ENCODE assay signal across 1 cellular context in the genomic region with DNA sequence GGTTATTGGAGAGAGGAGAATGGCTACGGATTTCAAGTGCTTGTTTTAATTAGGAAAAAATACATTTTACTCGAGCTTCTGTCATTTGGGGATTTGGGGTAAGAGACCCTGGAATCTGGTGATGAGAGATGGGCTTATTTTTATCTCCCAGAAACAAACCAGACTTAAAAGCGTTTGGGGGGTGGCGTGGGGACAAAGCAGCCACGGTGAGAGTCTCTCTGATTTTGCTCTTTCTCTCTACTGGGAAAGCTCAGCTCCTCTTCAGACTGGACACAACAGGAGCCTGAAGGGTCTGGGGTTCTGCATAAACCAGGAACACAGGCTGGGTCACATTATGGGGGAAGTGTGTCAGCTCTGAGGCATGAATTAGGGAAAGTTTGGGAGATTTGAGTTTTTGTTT.
TF ChIP-seq lines count a peak whose summit lies in the region.

No MANE protein-coding gene starts in this region.

TF ChIP-seq in GM23338, 12 proteins besides CTCF, POLR2A, EP300 and RAD21 (continued from another document):
- TF ChIP-seq, protein P1, sequence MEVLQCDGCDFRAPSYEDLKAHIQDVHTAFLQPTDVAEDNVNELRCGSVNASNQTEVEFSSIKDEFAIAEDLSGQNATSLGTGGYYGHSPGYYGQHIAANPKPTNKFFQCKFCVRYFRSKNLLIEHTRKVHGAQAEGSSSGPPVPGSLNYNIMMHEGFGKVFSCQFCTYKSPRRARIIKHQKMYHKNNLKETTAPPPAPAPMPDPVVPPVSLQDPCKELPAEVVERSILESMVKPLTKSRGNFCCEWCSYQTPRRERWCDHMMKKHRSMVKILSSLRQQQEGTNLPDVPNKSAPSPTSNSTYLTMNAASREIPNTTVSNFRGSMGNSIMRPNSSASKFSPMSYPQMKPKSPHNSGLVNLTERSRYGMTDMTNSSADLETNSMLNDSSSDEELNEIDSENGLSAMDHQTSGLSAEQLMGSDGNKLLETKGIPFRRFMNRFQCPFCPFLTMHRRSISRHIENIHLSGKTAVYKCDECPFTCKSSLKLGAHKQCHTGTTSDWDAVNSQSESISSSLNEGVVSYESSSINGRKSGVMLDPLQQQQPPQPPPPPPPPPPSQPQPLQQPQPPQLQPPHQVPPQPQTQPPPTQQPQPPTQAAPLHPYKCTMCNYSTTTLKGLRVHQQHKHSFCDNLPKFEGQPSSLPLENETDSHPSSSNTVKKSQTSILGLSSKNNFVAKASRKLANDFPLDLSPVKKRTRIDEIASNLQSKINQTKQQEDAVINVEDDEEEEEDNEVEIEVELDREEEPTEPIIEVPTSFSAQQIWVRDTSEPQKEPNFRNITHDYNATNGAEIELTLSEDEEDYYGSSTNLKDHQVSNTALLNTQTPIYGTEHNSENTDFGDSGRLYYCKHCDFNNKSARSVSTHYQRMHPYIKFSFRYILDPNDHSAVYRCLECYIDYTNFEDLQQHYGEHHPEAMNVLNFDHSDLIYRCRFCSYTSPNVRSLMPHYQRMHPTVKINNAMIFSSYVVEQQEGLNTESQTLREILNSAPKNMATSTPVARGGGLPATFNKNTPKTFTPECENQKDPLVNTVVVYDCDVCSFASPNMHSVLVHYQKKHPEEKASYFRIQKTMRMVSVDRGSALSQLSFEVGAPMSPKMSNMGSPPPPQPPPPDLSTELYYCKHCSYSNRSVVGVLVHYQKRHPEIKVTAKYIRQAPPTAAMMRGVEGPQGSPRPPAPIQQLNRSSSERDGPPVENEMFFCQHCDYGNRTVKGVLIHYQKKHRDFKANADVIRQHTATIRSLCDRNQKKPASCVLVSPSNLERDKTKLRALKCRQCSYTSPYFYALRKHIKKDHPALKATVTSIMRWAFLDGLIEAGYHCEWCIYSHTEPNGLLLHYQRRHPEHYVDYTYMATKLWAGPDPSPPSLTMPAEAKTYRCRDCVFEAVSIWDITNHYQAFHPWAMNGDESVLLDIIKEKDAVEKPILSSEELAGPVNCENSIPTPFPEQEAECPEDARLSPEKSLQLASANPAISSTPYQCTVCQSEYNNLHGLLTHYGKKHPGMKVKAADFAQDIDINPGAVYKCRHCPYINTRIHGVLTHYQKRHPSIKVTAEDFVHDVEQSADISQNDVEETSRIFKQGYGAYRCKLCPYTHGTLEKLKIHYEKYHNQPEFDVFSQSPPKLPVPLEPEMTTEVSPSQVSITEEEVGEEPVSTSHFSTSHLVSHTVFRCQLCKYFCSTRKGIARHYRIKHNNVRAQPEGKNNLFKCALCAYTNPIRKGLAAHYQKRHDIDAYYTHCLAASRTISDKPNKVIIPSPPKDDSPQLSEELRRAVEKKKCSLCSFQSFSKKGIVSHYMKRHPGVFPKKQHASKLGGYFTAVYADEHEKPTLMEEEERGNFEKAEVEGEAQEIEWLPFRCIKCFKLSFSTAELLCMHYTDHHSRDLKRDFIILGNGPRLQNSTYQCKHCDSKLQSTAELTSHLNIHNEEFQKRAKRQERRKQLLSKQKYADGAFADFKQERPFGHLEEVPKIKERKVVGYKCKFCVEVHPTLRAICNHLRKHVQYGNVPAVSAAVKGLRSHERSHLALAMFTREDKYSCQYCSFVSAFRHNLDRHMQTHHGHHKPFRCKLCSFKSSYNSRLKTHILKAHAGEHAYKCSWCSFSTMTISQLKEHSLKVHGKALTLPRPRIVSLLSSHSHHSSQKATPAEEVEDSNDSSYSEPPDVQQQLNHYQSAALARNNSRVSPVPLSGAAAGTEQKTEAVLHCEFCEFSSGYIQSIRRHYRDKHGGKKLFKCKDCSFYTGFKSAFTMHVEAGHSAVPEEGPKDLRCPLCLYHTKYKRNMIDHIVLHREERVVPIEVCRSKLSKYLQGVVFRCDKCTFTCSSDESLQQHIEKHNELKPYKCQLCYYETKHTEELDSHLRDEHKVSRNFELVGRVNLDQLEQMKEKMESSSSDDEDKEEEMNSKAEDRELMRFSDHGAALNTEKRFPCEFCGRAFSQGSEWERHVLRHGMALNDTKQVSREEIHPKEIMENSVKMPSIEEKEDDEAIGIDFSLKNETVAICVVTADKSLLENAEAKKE (CRISPR knock-in tag; IDR thresholded peaks at IDR 0.05): no peak
- TF ChIP-seq CREB1 (CRISPR knock-in tag; IDR thresholded peaks at IDR 0.05; ENCODE audit: low read depth) (no peak), NANOG (IDR thresholded peaks at IDR 0.05; ENCODE audit: borderline replicate concordance) (no peak), EZH2 (IDR thresholded peaks at IDR 0.05; ENCODE audit: low read depth, unreplicated experiment) (no peak), POLR2AphosphoS5 (IDR thresholded peaks at IDR 0.05; ENCODE audit: low read depth) (no peak), EZH2phosphoT487 (IDR thresholded peaks at IDR 0.05; ENCODE audit: unreplicated experiment) (no peak)
- TF ChIP-seq, protein P2, sequence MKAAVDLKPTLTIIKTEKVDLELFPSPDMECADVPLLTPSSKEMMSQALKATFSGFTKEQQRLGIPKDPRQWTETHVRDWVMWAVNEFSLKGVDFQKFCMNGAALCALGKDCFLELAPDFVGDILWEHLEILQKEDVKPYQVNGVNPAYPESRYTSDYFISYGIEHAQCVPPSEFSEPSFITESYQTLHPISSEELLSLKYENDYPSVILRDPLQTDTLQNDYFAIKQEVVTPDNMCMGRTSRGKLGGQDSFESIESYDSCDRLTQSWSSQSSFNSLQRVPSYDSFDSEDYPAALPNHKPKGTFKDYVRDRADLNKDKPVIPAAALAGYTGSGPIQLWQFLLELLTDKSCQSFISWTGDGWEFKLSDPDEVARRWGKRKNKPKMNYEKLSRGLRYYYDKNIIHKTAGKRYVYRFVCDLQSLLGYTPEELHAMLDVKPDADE (IDR thresholded peaks at IDR 0.05): no peak
- TF ChIP-seq, protein P3, sequence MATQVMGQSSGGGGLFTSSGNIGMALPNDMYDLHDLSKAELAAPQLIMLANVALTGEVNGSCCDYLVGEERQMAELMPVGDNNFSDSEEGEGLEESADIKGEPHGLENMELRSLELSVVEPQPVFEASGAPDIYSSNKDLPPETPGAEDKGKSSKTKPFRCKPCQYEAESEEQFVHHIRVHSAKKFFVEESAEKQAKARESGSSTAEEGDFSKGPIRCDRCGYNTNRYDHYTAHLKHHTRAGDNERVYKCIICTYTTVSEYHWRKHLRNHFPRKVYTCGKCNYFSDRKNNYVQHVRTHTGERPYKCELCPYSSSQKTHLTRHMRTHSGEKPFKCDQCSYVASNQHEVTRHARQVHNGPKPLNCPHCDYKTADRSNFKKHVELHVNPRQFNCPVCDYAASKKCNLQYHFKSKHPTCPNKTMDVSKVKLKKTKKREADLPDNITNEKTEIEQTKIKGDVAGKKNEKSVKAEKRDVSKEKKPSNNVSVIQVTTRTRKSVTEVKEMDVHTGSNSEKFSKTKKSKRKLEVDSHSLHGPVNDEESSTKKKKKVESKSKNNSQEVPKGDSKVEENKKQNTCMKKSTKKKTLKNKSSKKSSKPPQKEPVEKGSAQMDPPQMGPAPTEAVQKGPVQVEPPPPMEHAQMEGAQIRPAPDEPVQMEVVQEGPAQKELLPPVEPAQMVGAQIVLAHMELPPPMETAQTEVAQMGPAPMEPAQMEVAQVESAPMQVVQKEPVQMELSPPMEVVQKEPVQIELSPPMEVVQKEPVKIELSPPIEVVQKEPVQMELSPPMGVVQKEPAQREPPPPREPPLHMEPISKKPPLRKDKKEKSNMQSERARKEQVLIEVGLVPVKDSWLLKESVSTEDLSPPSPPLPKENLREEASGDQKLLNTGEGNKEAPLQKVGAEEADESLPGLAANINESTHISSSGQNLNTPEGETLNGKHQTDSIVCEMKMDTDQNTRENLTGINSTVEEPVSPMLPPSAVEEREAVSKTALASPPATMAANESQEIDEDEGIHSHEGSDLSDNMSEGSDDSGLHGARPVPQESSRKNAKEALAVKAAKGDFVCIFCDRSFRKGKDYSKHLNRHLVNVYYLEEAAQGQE (IDR thresholded peaks at IDR 0.05; ENCODE audit: unreplicated experiment): no peak
TF ChIP-seq in GM23338: peak in this region for 0.
